ENCODE assay signal across 18 cellular contexts in the genomic region with DNA sequence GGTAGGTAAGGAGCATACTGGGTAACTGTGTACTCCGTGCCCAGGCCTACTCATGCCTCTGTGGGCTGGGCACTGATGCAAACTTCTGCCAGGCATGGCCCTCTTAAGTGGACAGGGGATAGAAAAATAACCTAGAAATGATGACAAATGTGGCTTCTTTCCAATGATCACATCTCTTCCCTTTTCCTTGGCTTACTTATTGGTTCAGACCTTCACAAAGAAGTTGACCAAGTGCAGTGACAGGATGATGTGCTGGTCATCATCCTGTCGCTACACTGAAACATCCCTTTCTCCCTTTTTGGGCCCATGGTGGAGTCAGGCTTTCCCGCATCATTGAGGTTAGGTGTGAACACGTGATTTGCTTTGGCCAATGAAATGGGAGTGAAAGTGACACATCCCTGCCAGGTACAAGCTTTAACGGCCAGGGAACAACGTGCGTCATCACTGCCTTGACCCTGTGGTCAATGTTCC. TPM values are rescaled to one million over a fixed set of nuclear protein-coding genes. Genes with fewer than 3 reads are reported as not detected.
A peak's percentile ranks its signal among the peaks of the same experiment; 100 is the strongest.
DNase-seq lines count a peak whose midpoint lies in the region; ATAC-seq, FAIRE-seq and TF ChIP-seq lines count a peak whose summit lies in the region.
"Had no signal": no experiment of that assay in that cellular context is flagged by ENCODE, and none has a peak within 500 bp of the region (broad histone marks: within the 10 kb centered on the region; RNA-seq: fewer than 3 reads in every experiment).

No MANE protein-coding gene starts in this region.

- no peaks in the 10 kb centered on the region for H3K9me2 ChIP-seq in HCT116 (ENCODE audit: insufficient read depth)

- H3K27me3 Mint-ChIP-seq in astrocyte (ENCODE audit: low read depth, unreplicated experiment): peaks cover 15% of the 10 kb centered on the region

- no peaks in the 10 kb centered on the region for H3K79me2 ChIP-seq in HCT116 (ENCODE audit: insufficient read depth, low read length)
- H3K79me2 ChIP-seq in astrocyte (ENCODE audit: insufficient read depth, low read length): no peaks in the 10 kb centered on the region

- no peak overlapping the region for H3K4me3 Mint-ChIP-seq in astrocyte (ENCODE audit: unreplicated experiment)
- H3K4me3 Mint-ChIP-seq: activated naive CD4-positive, alpha-beta T cell treated with anti-CD3 and anti-CD28 coated beads, Interleukin-2, amount 10 ng/mL, durations not matched to agents 7 days and 5 days had no signal

- no peak for TF ChIP-seq RAD21 in HCT116 (IDR thresholded peaks at IDR 0.05; ENCODE audit: low read depth)

- no peak overlapping the region for H3K27ac Mint-ChIP-seq in astrocyte (ENCODE audit: unreplicated experiment)
- H3K27ac Mint-ChIP-seq: activated naive CD4-positive, alpha-beta T cell treated with anti-CD3 and anti-CD28 coated beads, Interleukin-2, amount 10 ng/mL, durations not matched to agents 7 days and 5 days; naive B cell had no signal

- CTCF ChIA-PET in HCT116 (lab: Charles Lee): no interaction called here

- H3K36me3 ChIP-seq in HCT116 (ENCODE audit: control insufficient read depth in 1 of 2, insufficient read depth in 2 of 2, low read length in 2 of 2) (no peaks in the 10 kb centered on the region), astrocyte (ENCODE audit: insufficient read depth, low read length) (no peaks in the 10 kb centered on the region), lung (ENCODE audit: control insufficient read depth in 2 of 2, insufficient read depth in 2 of 2, low read length in 2 of 2) (no peaks in the 10 kb centered on the region)
- H3K36me3 ChIP-seq: cardiac muscle cell had no signal

- H3K4me2 ChIP-seq in HCT116 (ENCODE audit: low read length) (peak overlapping the region; percentile 90), astrocyte (ENCODE audit: low read length) (no peak overlapping the region)

- BruUV-seq in HCT116 (replicated peaks; lab: Mats Ljungman, UMichigan): no TSS peak

- intact Hi-C loops in HCT116 (cut with micrococcal nuclease): loop anchor here (5.0 kb wide), 1 partner anchor 192 kb away; no protein-coding TSS in a partner anchor
- intact Hi-C loops in head of caudate nucleus (cut with DNase I): loop anchor here (10.0 kb wide), 1 partner anchor 51 kb away; a partner anchor contains a TSS

- no peak for TF ChIP-seq CTCF in HCT116 (IDR thresholded peaks at IDR 0.05 in 2 of 3, conservative IDR thresholded peaks at IDR 0.05 in 1 of 3; ENCODE audit: borderline replicate concordance in 1 of 3, insufficient read depth in 1 of 3, low read depth in 2 of 3, low read length in 2 of 3)
- TF ChIP-seq CTCF in astrocyte (IDR thresholded peaks at IDR 0.05; ENCODE audit: insufficient read depth, low read depth, low read length): no peak
- TF ChIP-seq CTCF in lung (IDR thresholded peaks at IDR 0.05; ENCODE audit: control extremely low read depth, extremely low read depth): no peak
- TF ChIP-seq CTCF in foreskin keratinocyte (conservative IDR thresholded peaks at IDR 0.05): no peak

- H3K9ac ChIP-seq in HCT116 (ENCODE audit: low read length) (no peak overlapping the region), astrocyte (ENCODE audit: low read length) (no peak overlapping the region)

- H2AFZ ChIP-seq in HCT116 (ENCODE audit: low read depth, low read length, poor library complexity, severe bottlenecking) (no peak overlapping the region), astrocyte (ENCODE audit: low read depth, low read length) (no peak overlapping the region)

- RAD21 ChIA-PET in HCT116 (lab: Charles Lee; ENCODE audit: low non-redundant PET in 1 of 2, low total read pairs in 2 of 2, uncharacterized antibody in 2 of 2, unreplicated experiment in 2 of 2): no interaction called here

- H3K4me3 ChIP-seq in HCT116 (replicated peaks in 1 of 2; ENCODE audit: low read depth in 1 of 2, low read length in 2 of 2) (no peak overlapping the region), astrocyte (ENCODE audit: insufficient read depth, low read depth, low read length) (no peak overlapping the region), lung (no peak overlapping the region)
- H3K4me3 ChIP-seq: cardiac muscle cell, psoas muscle had no signal

- no peak for TF ChIP-seq POLR2A in HCT116 (IDR thresholded peaks at IDR 0.05; ENCODE audit: borderline replicate concordance, extremely low read depth, insufficient read depth, insufficient read length)

- WGBS in lung, 2 donors: 83 to 90% methylated on average over 7 of the region's 7 CpGs

- ATAC-seq in HCT116: no peak
- ATAC-seq in lung (ENCODE audit: insufficient read depth, low FRiP score): no peak
- no peak for ATAC-seq in foreskin keratinocyte
- ATAC-seq in GM19035 (IDR thresholded peaks at IDR 0.05; ENCODE audit: unreplicated experiment): no peak
- ATAC-seq: HepG2; psoas muscle; stimulated activated naive CD8-positive, alpha-beta T cell treated with anti-CD3 and anti-CD28 coated beads, Interleukin-15, Interleukin-2, amounts not matched to agents 100 U/mL and 50 U/mL, for 24 hours had no signal

- no peaks in the 10 kb centered on the region for H3K27me3 ChIP-seq in HCT116 (ENCODE audit: insufficient read depth, low read length)
- peaks cover 5% of the 10 kb centered on the region for H3K27me3 ChIP-seq in astrocyte (ENCODE audit: insufficient read depth, low read length)
- no peaks in the 10 kb centered on the region for H3K27me3 ChIP-seq in lung (ENCODE audit: control insufficient read depth, insufficient read depth)
- H3K27me3 ChIP-seq in foreskin keratinocyte: peaks cover 77% of the 10 kb centered on the region
- H3K27me3 ChIP-seq: cardiac muscle cell had no signal

- no peaks in the 10 kb centered on the region for H4K20me1 ChIP-seq in HCT116 (ENCODE audit: insufficient read depth)
- no peaks in the 10 kb centered on the region for H4K20me1 ChIP-seq in astrocyte (ENCODE audit: insufficient read depth, low read length)

- H3K4me1 ChIP-seq in HCT116 (ENCODE audit: control insufficient read depth in 1 of 2, insufficient read depth in 2 of 2, low read length in 2 of 2) (peaks cover 55 to 67% of the 10 kb centered on the region in 2 experiments), astrocyte (ENCODE audit: insufficient read depth, low read length) (peaks cover 28% of the 10 kb centered on the region), lung (ENCODE audit: control insufficient read depth in 2 of 2, insufficient read depth in 2 of 2, low read length in 2 of 2) (peaks cover 3 to 12% of the 10 kb centered on the region in 2 donors), foreskin keratinocyte (peaks cover 14% of the 10 kb centered on the region)

- no peak overlapping the region; the same call in 1 of the 2 replicates for H3K27ac ChIP-seq in HCT116 (ENCODE audit: low read depth, low read length)
- no peak overlapping the region for H3K27ac ChIP-seq in astrocyte (ENCODE audit: low read depth, low read length)
- no peak overlapping the region for H3K27ac ChIP-seq in lung (ENCODE audit: low read depth in 1 of 2, low read length in 1 of 2)
- no peak overlapping the region for H3K27ac ChIP-seq in foreskin keratinocyte
- H3K27ac ChIP-seq: cardiac muscle cell, psoas muscle had no signal

- H3K9me3 ChIP-seq in HCT116 (ENCODE audit: control insufficient read depth in 1 of 2, insufficient read depth in 1 of 2, low read depth in 1 of 2, low read length in 2 of 2): no peaks in the 10 kb centered on the region
- H3K9me3 ChIP-seq in astrocyte (ENCODE audit: insufficient read depth, low read depth, low read length): no peaks in the 10 kb centered on the region
- H3K9me3 ChIP-seq in lung (ENCODE audit: control insufficient read depth in 2 of 2, insufficient read depth in 1 of 2, low read length in 1 of 2): no peaks in the 10 kb centered on the region
- H3K9me3 ChIP-seq: psoas muscle had no signal

- POLR2A ChIA-PET in HCT116 (lab: Charles Lee): no interaction called here

- H3K4me1 Mint-ChIP-seq in astrocyte (ENCODE audit: low read depth, unreplicated experiment): peaks cover 16% of the 10 kb centered on the region

- H3K36me3 Mint-ChIP-seq in astrocyte (ENCODE audit: low read depth, unreplicated experiment): no peaks in the 10 kb centered on the region
- H3K36me3 Mint-ChIP-seq: activated naive CD4-positive, alpha-beta T cell treated with anti-CD3 and anti-CD28 coated beads, Interleukin-2, amount 10 ng/mL, durations not matched to agents 7 days and 5 days; naive B cell had no signal

- FAIRE-seq in astrocyte (lab: Jason Lieb, UNC): peak; percentile 41
- FAIRE-seq: HepG2 had no signal

- peak; percentile 32 for DNase-seq in A172 (ENCODE audit: low spot score)
- no peak for DNase-seq in HCT116 (ENCODE audit: low read depth, low spot score)
- peak; percentile 33 for DNase-seq in astrocyte (ENCODE audit: low read depth)
- peak; percentile 18 for DNase-seq in lung (ENCODE audit: low spot score)
- DNase-seq in foreskin keratinocyte: no peak
- no peak for DNase-seq in head of caudate nucleus
- no peak for DNase-seq in DMS79 (lab: John Stamatoyannopoulos, UW)
- DNase-seq: activated naive CD4-positive, alpha-beta T cell treated with anti-CD3 and anti-CD28 coated beads, Interleukin-2, amount 10 ng/mL, durations not matched to agents 7 days and 5 days; COR-L47; effector CD4-positive, alpha-beta T cell; naive B cell; NCI-H2029; NCI-H526 treated with DMSO at 0.1 percent for 48 hours; psoas muscle; stimulated activated naive CD8-positive, alpha-beta T cell treated with anti-CD3 and anti-CD28 coated beads, Interleukin-15, Interleukin-2, amounts not matched to agents 100 U/mL and 50 U/mL, for 24 hours had no signal

- no peaks in the 10 kb centered on the region for H3K9me3 Mint-ChIP-seq in astrocyte (ENCODE audit: unreplicated experiment)
- H3K9me3 Mint-ChIP-seq: activated naive CD4-positive, alpha-beta T cell treated with anti-CD3 and anti-CD28 coated beads, Interleukin-2, amount 10 ng/mL, durations not matched to agents 7 days and 5 days; naive B cell had no signal

RNA-seq across cellular contexts. Expression of a gene that starts 31.8 kb away (rescaled TPM):
- not detected in 2 replicates for total RNA-seq in A172 (2014; rRNA removed; shearing (Covaris generic))
- total RNA-seq in HCT116 (2021; ENCODE audit: unreplicated experiment) (not detected), astrocyte (not detected in 2 replicates), lung (10 to 100 TPM in 1 of 2 donors, 1 to 10 TPM in 1; 6.2 to 12.0 TPM), foreskin keratinocyte (not detected in 2 replicates)
- polyA plus RNA-seq in HCT116 (2012): not detected in 2 replicates
- polyA plus RNA-seq in lung (10 to 100 TPM in 1 of 2 donors, 1 to 10 TPM in 1; 1.1 to 68.3 TPM), foreskin keratinocyte (not detected in 2 replicates)
- total RNA-seq: cardiac muscle cell, HepG2 had no signal
- polyA plus RNA-seq: cardiac muscle cell, HepG2 had no signal

RNA-seq across cellular contexts. Expression of a gene that starts 53.6 kb away (rescaled TPM):
- 20.1 and 20.9 TPM in 2 replicates for total RNA-seq in A172 (2014; rRNA removed; shearing (Covaris generic))
- total RNA-seq in HCT116 (2021; ENCODE audit: unreplicated experiment) (90.0 TPM), astrocyte (34.9 and 38.9 TPM in 2 replicates), lung (10 to 100 TPM; 14.6 to 79.2 TPM), foreskin keratinocyte (23.2 and 32.7 TPM in 2 replicates)
- polyA plus RNA-seq in HCT116 (2012): 33.9 and 39.9 TPM in 2 replicates
- polyA plus RNA-seq in lung (10 to 100 TPM; 18.8 to 27.9 TPM), foreskin keratinocyte (8.5 and 11.4 TPM in 2 replicates)

RNA-seq across cellular contexts. Expression of a gene that starts 56.5 kb away (rescaled TPM):
- total RNA-seq in A172 (2014; rRNA removed; shearing (Covaris generic)): 4.9 and 8.7 TPM in 2 replicates
- total RNA-seq in HCT116 (2021; ENCODE audit: unreplicated experiment): 10.3 TPM
- 33.4 and 35.2 TPM in 2 replicates for polyA plus RNA-seq in HCT116 (2012)
- total RNA-seq in astrocyte: 3.0 and 4.0 TPM in 2 replicates
- 1 to 10 TPM; 1.0 to 4.5 TPM for total RNA-seq in lung
- 1 to 10 TPM; 2.7 to 4.4 TPM for polyA plus RNA-seq in lung
- total RNA-seq in foreskin keratinocyte: 0.41 and 1.6 TPM in 2 replicates
- polyA plus RNA-seq in foreskin keratinocyte: 1.4 and 3.4 TPM in 2 replicates

Comparison
In these comparisons a context has a peak if more than half of its experiments do, and no peak if none do; other contexts are left out.
1. DNase-seq: peak in A172 (single experiment), astrocyte (single experiment) and lung (single experiment); none in HCT116 (single experiment), foreskin keratinocyte (0 of 2), head of caudate nucleus (0 of 42) and DMS79 (single experiment).